Comparison of ENCODE assay signal across 8 cellular contexts in genomic region chr19:18637644-18638630, GRCh38. TPM values are rescaled to one million over a fixed set of nuclear protein-coding genes. Genes with fewer than 3 reads are reported as not detected.
DNase-seq lines count a peak whose midpoint lies in the region; ATAC-seq and TF ChIP-seq lines count a peak whose summit lies in the region.

No MANE protein-coding gene starts in this region.

- no peak for TF ChIP-seq POLR2A in right lobe of liver (IDR thresholded peaks at IDR 0.05)

- H3K27ac Mint-ChIP-seq in IgD-negative memory B cell = peak overlapping the region in 2 of 3 donors; percentile 64 to 73

- intact Hi-C loops in ascending aorta (cut with DNase I) (loop anchor here (1.0 to 5.0 kb wide), 2 partner anchors 7 to 46 kb away; no protein-coding TSS in a partner anchor), right lobe of liver (cut with DNase I) (no loop called here), upper lobe of right lung (cut with DNase I) (no loop called here)

- H3K4me1 ChIP-seq in ascending aorta (peaks cover 7 to 9% of the 10 kb centered on the region in 2 donors), right lobe of liver (peaks cover 0 to 10% (median 0%) of the 10 kb centered on the region in 4 donors), upper lobe of right lung (peaks cover 20% of the 10 kb centered on the region)

- H3K36me3 Mint-ChIP-seq in IgD-negative memory B cell = no peaks in the 10 kb centered on the region

- DNase-seq in DMS153 (lab: John Stamatoyannopoulos, UW) = peak; percentile 20
- DNase-seq in ascending aorta (ENCODE audit: low spot score in 2 of 2) = no peak
- no peak for DNase-seq in right lobe of liver
- no peak for DNase-seq in upper lobe of right lung
- no peak for DNase-seq in activated CD4-positive, CD25-positive, alpha-beta regulatory T cell (lab: John Stamatoyannopoulos, UW)

- no peaks in the 10 kb centered on the region for H3K9me3 Mint-ChIP-seq in IgD-negative memory B cell

- peak overlapping the region; percentile 88 to 94 for H3K27ac ChIP-seq in ascending aorta
- peak overlapping the region in 2 of 3 donors; percentile 60 to 67 for H3K27ac ChIP-seq in right lobe of liver
- H3K27ac ChIP-seq in upper lobe of right lung = peak overlapping the region; percentile 87

- TF ChIP-seq CTCF in ascending aorta (IDR thresholded peaks at IDR 0.05) = peak in 1 of 3 experiments; percentile 19
- TF ChIP-seq CTCF in right lobe of liver (IDR thresholded peaks at IDR 0.05) = no peak
- no peak for TF ChIP-seq CTCF in upper lobe of right lung (IDR thresholded peaks at IDR 0.05)

- H3K9me3 ChIP-seq in ascending aorta (no peaks in the 10 kb centered on the region), right lobe of liver (no peaks in the 10 kb centered on the region), upper lobe of right lung (no peaks in the 10 kb centered on the region)

- peaks cover 0 to 3% of the 10 kb centered on the region in 2 donors for H3K36me3 ChIP-seq in ascending aorta
- no peaks in the 10 kb centered on the region for H3K36me3 ChIP-seq in right lobe of liver
- no peaks in the 10 kb centered on the region for H3K36me3 ChIP-seq in upper lobe of right lung

- H3K4me3 ChIP-seq in ascending aorta (peak overlapping the region; percentile 85 to 95), right lobe of liver (peak overlapping the region; percentile 69 to 83 (median 77)), upper lobe of right lung (peak overlapping the region; percentile 71)

- H3K4me3 Mint-ChIP-seq in IgD-negative memory B cell = peak overlapping the region; percentile 72 to 97 (median 88)

- 25% methylated on average over 2 of the region's 3 CpGs for WGBS in right lobe of liver (ENCODE audit: insufficient coverage, low coverage, low lambda C conversion rate, missing lambda C conversion rate)

- H3K27me3 ChIP-seq in ascending aorta = no peaks in the 10 kb centered on the region
- H3K27me3 ChIP-seq in right lobe of liver = no peaks in the 10 kb centered on the region
- H3K27me3 ChIP-seq in upper lobe of right lung = no peaks in the 10 kb centered on the region

- H3K4me1 Mint-ChIP-seq in IgD-negative memory B cell = peaks cover 0 to 17% (median 10%) of the 10 kb centered on the region in 3 donors

- no peaks in the 10 kb centered on the region for H3K27me3 Mint-ChIP-seq in IgD-negative memory B cell

- peak in 3 of 4 donors; percentile 22 to 39 (median 35) for ATAC-seq in right lobe of liver
- ATAC-seq in upper lobe of right lung = peak; percentile 7
- no peak for ATAC-seq in GM21529 (IDR thresholded peaks at IDR 0.05; ENCODE audit: unreplicated experiment)
- ATAC-seq in GM18909 (IDR thresholded peaks at IDR 0.05; ENCODE audit: poor library complexity, unreplicated experiment) = no peak

RNA-seq across cellular contexts. Expression of gene KLHL26, which starts 1.1 kb away (rescaled TPM):
- polyA plus RNA-seq in IgD-negative memory B cell = 3.2 TPM
- total RNA-seq in ascending aorta (52.8 TPM), right lobe of liver (1 to 10 TPM; 3.8 to 5.0 (median 4.7) TPM), upper lobe of right lung (11.8 TPM)

RNA-seq across cellular contexts. Expression of gene TMEM59L, which starts 25.3 kb away (rescaled TPM):
- polyA plus RNA-seq in IgD-negative memory B cell = not detected
- total RNA-seq in ascending aorta (not detected), right lobe of liver (under 1 TPM in 2 of 6 experiments, not detected in 4; 0.31 to 0.43 TPM), upper lobe of right lung (2.2 TPM)

RNA-seq across cellular contexts. Expression of gene CRLF1, which starts 31.3 kb away (rescaled TPM):
- polyA plus RNA-seq in IgD-negative memory B cell = 0.38 TPM
- total RNA-seq in ascending aorta = 638 TPM
- total RNA-seq in right lobe of liver = 1 to 10 TPM in 2 of 6 experiments, under 1 TPM in 1, not detected in 3; 0.27 to 2.9 (median 1.2) TPM
- total RNA-seq in upper lobe of right lung = 23.4 TPM

RNA-seq across cellular contexts. Expression of gene CRTC1, which starts 45.5 kb away (rescaled TPM):
- polyA plus RNA-seq in IgD-negative memory B cell = 1.7 TPM
- total RNA-seq in ascending aorta (10.0 TPM), right lobe of liver (1 to 10 TPM; 1.7 to 7.2 (median 4.9) TPM), upper lobe of right lung (13.8 TPM)

RNA-seq across cellular contexts. Expression of gene REX1BD, which starts 49.3 kb away (rescaled TPM):
- polyA plus RNA-seq in IgD-negative memory B cell = 138 TPM
- total RNA-seq in ascending aorta (173 TPM), right lobe of liver (10 to 100 TPM; 30.4 to 71.7 (median 45.6) TPM), upper lobe of right lung (57.1 TPM)

Comparison
In these comparisons a context has a peak if more than half of its experiments do, and no peak if none do; other contexts are left out.
1. ATAC-seq: peak in right lobe of liver (3 of 4) and upper lobe of right lung (single experiment); none in GM21529 (single experiment) and GM18909 (single experiment).
2. RNA of gene CRLF1, which starts 31.3 kb away (total RNA-seq): 638 TPM in ascending aorta (single experiment); 23.4 TPM in upper lobe of right lung (single experiment) and 0.27 to 2.9 TPM in right lobe of liver; every median in the first group is over 10 times any median in the second.
3. Peak in every context shown above with its lines, with median percentiles within 50 percentile points of each other: H3K27ac ChIP-seq and H3K4me3 ChIP-seq.